1 cellular context compared by ENCODE assay signal in the genomic region with DNA sequence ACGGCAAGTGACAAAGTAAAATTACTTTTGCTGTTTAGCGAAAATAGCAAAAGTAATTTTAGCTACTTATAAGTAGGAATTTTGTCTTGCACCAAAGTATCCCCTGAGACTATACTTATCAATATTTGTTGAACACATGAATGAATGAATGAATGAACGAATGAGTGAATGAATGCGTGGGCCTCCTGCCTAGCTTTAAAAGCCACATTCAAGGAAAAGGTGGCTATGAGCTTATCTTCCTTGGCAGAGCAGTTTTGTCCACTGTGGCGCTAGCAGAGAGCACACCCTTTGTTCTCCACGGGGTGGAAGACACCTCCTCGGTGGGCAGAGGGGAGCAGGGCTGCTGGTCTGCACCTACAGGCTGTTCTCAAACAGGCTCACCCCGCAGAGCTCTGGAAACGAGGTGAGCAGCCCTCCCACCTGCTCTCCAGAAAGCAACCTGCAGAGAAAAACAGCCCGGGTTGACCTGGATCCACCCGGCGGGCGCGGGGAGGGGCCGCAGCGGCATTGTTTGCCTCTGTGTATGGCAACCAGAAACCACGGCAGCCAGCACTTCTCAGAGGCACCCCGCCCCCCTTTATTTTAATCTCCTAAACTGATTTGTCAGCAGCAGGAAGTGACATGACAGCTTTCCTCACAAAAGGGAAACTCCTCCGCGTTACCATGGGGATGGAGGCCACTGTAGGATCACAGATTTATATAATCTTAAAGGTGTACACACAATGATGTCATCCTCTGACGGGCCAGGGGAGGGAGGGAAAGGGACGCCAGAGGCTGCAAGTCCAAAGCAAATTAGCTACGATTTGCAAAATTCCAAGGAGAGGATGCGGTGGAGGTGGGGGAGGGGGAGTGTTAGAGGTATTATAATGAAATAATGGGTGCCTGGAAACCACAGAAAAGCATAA.
TF ChIP-seq lines count a peak whose summit lies in the region.

No MANE protein-coding gene starts in this region.

TF ChIP-seq in HEK293, 187 proteins besides CTCF, POLR2A, EP300 and RAD21 (continued from another document and continues in another):
- TF ChIP-seq ZNF610 (tag by site-specific recombination; IDR thresholded peaks at IDR 0.05; ENCODE audit: borderline replicate concordance) (0 out of 2 replicates have a peak, but pooled peaks have one; percentile 44), ZNF561 (tag by site-specific recombination; IDR thresholded peaks at IDR 0.05; ENCODE audit: borderline replicate concordance) (no peak), ZNF146 (tag by site-specific recombination; IDR thresholded peaks at IDR 0.05) (no peak), ZBTB44 (tag by site-specific recombination; IDR thresholded peaks at IDR 0.05) (peak; percentile 88), GLIS2 (tag by site-specific recombination; IDR thresholded peaks at IDR 0.05) (peak; percentile 76), ZNF549 (tag by site-specific recombination; IDR thresholded peaks at IDR 0.05) (no peak), SP2 (tag by site-specific recombination; IDR thresholded peaks at IDR 0.05) (peak; percentile 73), FEZF1 (tag by site-specific recombination; IDR thresholded peaks at IDR 0.05) (peak; percentile 57), KLF16 (tag by site-specific recombination; IDR thresholded peaks at IDR 0.05) (no peak), SETDB1 (IDR thresholded peaks at IDR 0.05; ENCODE audit: insufficient read length, low read length) (peak; percentile 22), ZNF837 (tag by site-specific recombination; IDR thresholded peaks at IDR 0.05) (no peak), ATF2 (tag by site-specific recombination; IDR thresholded peaks at IDR 0.05; ENCODE audit: low read depth) (peak; percentile 99), ZNF214 (tag by site-specific recombination; IDR thresholded peaks at IDR 0.05; ENCODE audit: borderline replicate concordance) (no peak), KLF9 (tag by site-specific recombination; IDR thresholded peaks at IDR 0.05; ENCODE audit: low read depth) (peak; percentile 75), GLIS1 (tag by site-specific recombination; IDR thresholded peaks at IDR 0.05) (peak; percentile 67), ZNF843 (tag by site-specific recombination; IDR thresholded peaks at IDR 0.05) (peak; percentile 57), ZNF521 (tag by site-specific recombination; IDR thresholded peaks at IDR 0.05) (no peak), KLF17 (tag by site-specific recombination; IDR thresholded peaks at IDR 0.05) (peak; percentile 79; the same call in 1 of the 2 replicates), REPIN1 (tag by site-specific recombination; IDR thresholded peaks at IDR 0.05; ENCODE audit: low read depth) (0 out of 2 replicates have a peak, but pooled peaks have one; percentile 34), ZNF670 (tag by site-specific recombination; IDR thresholded peaks at IDR 0.05; ENCODE audit: low read depth) (no peak), ZNF76 (tag by site-specific recombination; IDR thresholded peaks at IDR 0.05; ENCODE audit: borderline replicate concordance, low read depth) (no peak), ZNF16 (tag by site-specific recombination; IDR thresholded peaks at IDR 0.05; ENCODE audit: low read depth) (no peak), ZNF558 (tag by site-specific recombination; IDR thresholded peaks at IDR 0.05) (peak; percentile 80; the same call in 1 of the 2 replicates), ZNF324 (tag by site-specific recombination; IDR thresholded peaks at IDR 0.05) (no peak), ZBTB6 (tag by site-specific recombination; IDR thresholded peaks at IDR 0.05) (no peak), ZNF184 (tag by site-specific recombination; IDR thresholded peaks at IDR 0.05) (no peak), ZBTB26 (tag by site-specific recombination; optimal IDR thresholded peaks at IDR 0.05) (no peak), ZBTB7A (tag by site-specific recombination; IDR thresholded peaks at IDR 0.05; ENCODE audit: low read depth) (no peak), ZNF423 (tag by site-specific recombination; IDR thresholded peaks at IDR 0.05) (no peak), ZNF169 (tag by site-specific recombination; IDR thresholded peaks at IDR 0.05) (no peak), ZNF501 (tag by site-specific recombination; IDR thresholded peaks at IDR 0.05) (no peak), WT1 (tag by site-specific recombination; IDR thresholded peaks at IDR 0.05) (peak; percentile 81), ZNF10 (tag by site-specific recombination; IDR thresholded peaks at IDR 0.05) (no peak), ZNF335 (tag by site-specific recombination; conservative IDR thresholded peaks at IDR 0.05) (no peak), ZNF121 (tag by site-specific recombination; IDR thresholded peaks at IDR 0.05) (no peak; the same call in 1 of the 2 replicates), GLI2 (tag by site-specific recombination; IDR thresholded peaks at IDR 0.05; ENCODE audit: borderline replicate concordance, low read depth) (no peak)
- TF ChIP-seq, protein P1, sequence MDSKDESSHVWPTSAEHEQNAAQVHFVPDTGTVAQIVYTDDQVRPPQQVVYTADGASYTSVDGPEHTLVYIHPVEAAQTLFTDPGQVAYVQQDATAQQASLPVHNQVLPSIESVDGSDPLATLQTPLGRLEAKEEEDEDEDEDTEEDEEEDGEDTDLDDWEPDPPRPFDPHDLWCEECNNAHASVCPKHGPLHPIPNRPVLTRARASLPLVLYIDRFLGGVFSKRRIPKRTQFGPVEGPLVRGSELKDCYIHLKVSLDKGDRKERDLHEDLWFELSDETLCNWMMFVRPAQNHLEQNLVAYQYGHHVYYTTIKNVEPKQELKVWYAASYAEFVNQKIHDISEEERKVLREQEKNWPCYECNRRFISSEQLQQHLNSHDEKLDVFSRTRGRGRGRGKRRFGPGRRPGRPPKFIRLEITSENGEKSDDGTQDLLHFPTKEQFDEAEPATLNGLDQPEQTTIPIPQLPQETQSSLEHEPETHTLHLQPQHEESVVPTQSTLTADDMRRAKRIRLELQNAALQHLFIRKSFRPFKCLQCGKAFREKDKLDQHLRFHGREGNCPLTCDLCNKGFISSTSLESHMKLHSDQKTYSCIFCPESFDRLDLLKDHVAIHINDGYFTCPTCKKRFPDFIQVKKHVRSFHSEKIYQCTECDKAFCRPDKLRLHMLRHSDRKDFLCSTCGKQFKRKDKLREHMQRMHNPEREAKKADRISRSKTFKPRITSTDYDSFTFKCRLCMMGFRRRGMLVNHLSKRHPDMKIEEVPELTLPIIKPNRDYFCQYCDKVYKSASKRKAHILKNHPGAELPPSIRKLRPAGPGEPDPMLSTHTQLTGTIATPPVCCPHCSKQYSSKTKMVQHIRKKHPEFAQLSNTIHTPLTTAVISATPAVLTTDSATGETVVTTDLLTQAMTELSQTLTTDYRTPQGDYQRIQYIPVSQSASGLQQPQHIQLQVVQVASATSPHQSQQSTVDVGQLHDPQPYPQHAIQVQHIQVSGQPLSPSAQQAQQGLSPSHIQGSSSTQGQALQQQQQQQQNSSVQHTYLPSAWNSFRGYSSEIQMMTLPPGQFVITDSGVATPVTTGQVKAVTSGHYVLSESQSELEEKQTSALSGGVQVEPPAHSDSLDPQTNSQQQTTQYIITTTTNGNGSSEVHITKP (tag by site-specific recombination; IDR thresholded peaks at IDR 0.05) = peak; percentile 58
- TF ChIP-seq, protein P2, sequence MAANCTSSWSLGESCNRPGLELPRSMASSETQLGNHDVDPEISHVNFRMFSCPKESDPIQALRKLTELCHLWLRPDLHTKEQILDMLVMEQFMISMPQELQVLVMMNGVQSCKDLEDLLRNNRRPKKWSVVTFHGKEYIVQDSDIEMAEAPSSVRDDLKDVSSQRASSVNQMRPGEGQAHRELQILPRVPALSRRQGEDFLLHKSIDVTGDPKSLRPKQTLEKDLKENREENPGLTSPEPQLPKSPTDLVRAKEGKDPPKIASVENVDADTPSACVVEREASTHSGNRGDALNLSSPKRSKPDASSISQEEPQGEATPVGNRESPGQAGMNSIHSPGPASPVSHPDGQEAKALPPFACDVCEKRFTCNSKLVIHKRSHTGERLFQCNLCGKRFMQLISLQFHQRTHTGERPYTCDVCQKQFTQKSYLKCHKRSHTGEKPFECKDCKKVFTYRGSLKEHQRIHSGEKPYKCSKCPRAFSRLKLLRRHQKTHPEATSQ (tag by site-specific recombination; IDR thresholded peaks at IDR 0.05) = no peak
- TF ChIP-seq, protein P3, sequence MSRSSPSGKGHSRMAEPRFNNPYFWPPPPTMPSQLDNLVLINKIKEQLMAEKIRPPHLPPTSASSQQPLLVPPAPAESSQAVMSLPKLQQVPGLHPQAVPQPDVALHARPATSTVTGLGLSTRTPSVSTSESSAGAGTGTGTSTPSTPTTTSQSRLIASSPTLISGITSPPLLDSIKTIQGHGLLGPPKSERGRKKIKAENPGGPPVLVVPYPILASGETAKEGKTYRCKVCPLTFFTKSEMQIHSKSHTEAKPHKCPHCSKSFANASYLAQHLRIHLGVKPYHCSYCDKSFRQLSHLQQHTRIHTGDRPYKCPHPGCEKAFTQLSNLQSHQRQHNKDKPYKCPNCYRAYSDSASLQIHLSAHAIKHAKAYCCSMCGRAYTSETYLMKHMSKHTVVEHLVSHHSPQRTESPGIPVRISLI (tag by site-specific recombination; IDR thresholded peaks at IDR 0.05) = no peak
- TF ChIP-seq, protein P4, sequence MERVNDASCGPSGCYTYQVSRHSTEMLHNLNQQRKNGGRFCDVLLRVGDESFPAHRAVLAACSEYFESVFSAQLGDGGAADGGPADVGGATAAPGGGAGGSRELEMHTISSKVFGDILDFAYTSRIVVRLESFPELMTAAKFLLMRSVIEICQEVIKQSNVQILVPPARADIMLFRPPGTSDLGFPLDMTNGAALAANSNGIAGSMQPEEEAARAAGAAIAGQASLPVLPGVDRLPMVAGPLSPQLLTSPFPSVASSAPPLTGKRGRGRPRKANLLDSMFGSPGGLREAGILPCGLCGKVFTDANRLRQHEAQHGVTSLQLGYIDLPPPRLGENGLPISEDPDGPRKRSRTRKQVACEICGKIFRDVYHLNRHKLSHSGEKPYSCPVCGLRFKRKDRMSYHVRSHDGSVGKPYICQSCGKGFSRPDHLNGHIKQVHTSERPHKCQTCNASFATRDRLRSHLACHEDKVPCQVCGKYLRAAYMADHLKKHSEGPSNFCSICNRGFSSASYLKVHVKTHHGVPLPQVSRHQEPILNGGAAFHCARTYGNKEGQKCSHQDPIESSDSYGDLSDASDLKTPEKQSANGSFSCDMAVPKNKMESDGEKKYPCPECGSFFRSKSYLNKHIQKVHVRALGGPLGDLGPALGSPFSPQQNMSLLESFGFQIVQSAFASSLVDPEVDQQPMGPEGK (tag by site-specific recombination; IDR thresholded peaks at IDR 0.05) = peak; percentile 62; the same call in 1 of the 2 replicates
- TF ChIP-seq, protein P5, sequence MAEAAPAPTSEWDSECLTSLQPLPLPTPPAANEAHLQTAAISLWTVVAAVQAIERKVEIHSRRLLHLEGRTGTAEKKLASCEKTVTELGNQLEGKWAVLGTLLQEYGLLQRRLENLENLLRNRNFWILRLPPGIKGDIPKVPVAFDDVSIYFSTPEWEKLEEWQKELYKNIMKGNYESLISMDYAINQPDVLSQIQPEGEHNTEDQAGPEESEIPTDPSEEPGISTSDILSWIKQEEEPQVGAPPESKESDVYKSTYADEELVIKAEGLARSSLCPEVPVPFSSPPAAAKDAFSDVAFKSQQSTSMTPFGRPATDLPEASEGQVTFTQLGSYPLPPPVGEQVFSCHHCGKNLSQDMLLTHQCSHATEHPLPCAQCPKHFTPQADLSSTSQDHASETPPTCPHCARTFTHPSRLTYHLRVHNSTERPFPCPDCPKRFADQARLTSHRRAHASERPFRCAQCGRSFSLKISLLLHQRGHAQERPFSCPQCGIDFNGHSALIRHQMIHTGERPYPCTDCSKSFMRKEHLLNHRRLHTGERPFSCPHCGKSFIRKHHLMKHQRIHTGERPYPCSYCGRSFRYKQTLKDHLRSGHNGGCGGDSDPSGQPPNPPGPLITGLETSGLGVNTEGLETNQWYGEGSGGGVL (tag by site-specific recombination; IDR thresholded peaks at IDR 0.05) = peak; percentile 58
